37 cellular contexts compared by ENCODE assay signal in the genomic region with DNA sequence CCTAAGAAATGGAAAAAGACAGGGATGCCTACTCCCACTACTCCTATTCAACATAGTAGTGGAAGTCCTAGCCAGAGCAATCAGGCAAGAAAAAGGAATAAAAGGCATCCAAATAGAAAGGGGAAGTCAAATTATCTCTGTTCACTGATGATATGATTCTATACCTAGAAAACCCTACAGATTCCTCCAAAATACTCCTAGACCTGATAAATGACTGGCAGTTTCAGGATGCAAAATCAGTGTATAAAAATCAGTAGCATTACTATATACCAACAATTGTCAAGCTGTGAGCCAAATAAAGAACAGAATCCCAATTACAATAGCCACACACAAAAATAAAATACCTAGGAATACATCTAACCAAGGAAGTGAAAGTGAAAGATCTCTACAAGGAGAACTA. TPM values are rescaled to one million over a fixed set of nuclear protein-coding genes. Genes with fewer than 3 reads are reported as not detected.
"Had no signal": no experiment of that assay in that cellular context is flagged by ENCODE, and none has a peak within 500 bp of the region (broad histone marks: within the 10 kb centered on the region; RNA-seq: fewer than 3 reads in every experiment).

No MANE protein-coding gene starts in this region.

- H3K27ac Mint-ChIP-seq: activated B cell treated with CpG ODN at 0.5 μM for 24 hours; activated CD4-positive, alpha-beta memory T cell treated with anti-CD3 and anti-CD28 coated beads, Interleukin-2, amount 10 ng/mL, durations not matched to agents 7 days and 5 days; activated CD4-positive, alpha-beta T cell treated with anti-CD3 and anti-CD28 coated beads, Interleukin-2, amount 10 ng/mL, durations not matched to agents 7 days and 5 days; activated CD8-positive, alpha-beta memory T cell treated with anti-CD3 and anti-CD28 coated beads, Interleukin-2, amount 10 ng/mL, durations not matched to agents 7 days and 5 days; activated CD8-positive, alpha-beta T cell treated with anti-CD3 and anti-CD28 coated beads, Interleukin-2, amount 10 ng/mL, durations not matched to agents 7 days and 5 days; activated naive CD4-positive, alpha-beta T cell treated with anti-CD3 and anti-CD28 coated beads, Interleukin-2, amount 10 ng/mL, durations not matched to agents 7 days and 5 days; activated naive CD4-positive, alpha-beta T cell treated with anti-CD3 and anti-CD28 coated beads, Interleukin-2, amount 50 U/mL, for 24 hours; activated naive CD8-positive, alpha-beta T cell; activated T-cell treated with anti-CD3 and anti-CD28 coated beads, Interleukin-2, amount 50 U/mL, for 24 hours; activated T-helper 2 cell treated with anti-CD3 and anti-CD28 coated beads, Interferon-gamma antibody, Interleukin-2, Interleukin-4, amounts not matched to agents 10 μg/mL and 5 μg/mL and 100 μg/mL, durations not matched to agents 14 hours and 24 hours and 36 hours; brain; T-helper 1 cell treated with Interleukin-12 subunit alpha and Interleukin-12 subunit beta and Interleukin-4 antibody, amounts not matched to agents 30 μg/mL and 1 μg/mL, for 36 hours; T-helper 2 cell treated with Interferon-gamma antibody and Interleukin-4, amounts not matched to agents 5 μg/mL and 100 μg/mL, for 36 hours had no signal

- H3K4me3 ChIP-seq: ascending aorta, cardiac muscle cell, colonic mucosa had no signal

- H3K36me3 Mint-ChIP-seq: activated CD8-positive, alpha-beta memory T cell treated with anti-CD3 and anti-CD28 coated beads, Interleukin-2, amount 10 ng/mL, durations not matched to agents 7 days and 5 days; activated naive CD4-positive, alpha-beta T cell treated with anti-CD3 and anti-CD28 coated beads, Interleukin-2, amount 10 ng/mL, durations not matched to agents 7 days and 5 days; activated naive CD4-positive, alpha-beta T cell treated with anti-CD3 and anti-CD28 coated beads, Interleukin-2, amount 50 U/mL, for 24 hours; activated naive CD8-positive, alpha-beta T cell; brain had no signal

- H3K4me1 ChIP-seq: ascending aorta, colonic mucosa had no signal

- H3K9me3 Mint-ChIP-seq: activated CD4-positive, alpha-beta memory T cell treated with anti-CD3 and anti-CD28 coated beads, Interleukin-2, amount 10 ng/mL, durations not matched to agents 7 days and 5 days; activated CD4-positive, alpha-beta T cell treated with anti-CD3 and anti-CD28 coated beads, Interleukin-2, amount 10 ng/mL, durations not matched to agents 7 days and 5 days; activated naive CD4-positive, alpha-beta T cell treated with anti-CD3 and anti-CD28 coated beads, Interleukin-2, amount 10 ng/mL, durations not matched to agents 7 days and 5 days; activated naive CD4-positive, alpha-beta T cell treated with anti-CD3 and anti-CD28 coated beads, Interleukin-2, amount 50 U/mL, for 24 hours; activated T-cell treated with anti-CD3 and anti-CD28 coated beads, Interleukin-2, amount 50 U/mL, for 24 hours; activated T-helper 2 cell treated with anti-CD3 and anti-CD28 coated beads, Interferon-gamma antibody, Interleukin-2, Interleukin-4, amounts not matched to agents 10 μg/mL and 5 μg/mL and 100 μg/mL, durations not matched to agents 14 hours and 24 hours and 36 hours; brain; central memory CD8-positive, alpha-beta T cell; T-helper 1 cell treated with Interleukin-12 subunit alpha and Interleukin-12 subunit beta and Interleukin-4 antibody, amounts not matched to agents 30 μg/mL and 1 μg/mL, for 36 hours; T-helper 2 cell treated with Interferon-gamma antibody and Interleukin-4, amounts not matched to agents 5 μg/mL and 100 μg/mL, for 36 hours had no signal

- H3K4me3 Mint-ChIP-seq: activated B cell treated with CpG ODN at 0.5 μM for 24 hours; activated CD4-positive, alpha-beta memory T cell treated with anti-CD3 and anti-CD28 coated beads, Interleukin-2, amount 10 ng/mL, durations not matched to agents 7 days and 5 days; activated CD4-positive, alpha-beta T cell treated with anti-CD3 and anti-CD28 coated beads, Interleukin-2, amount 10 ng/mL, durations not matched to agents 7 days and 5 days; activated CD8-positive, alpha-beta memory T cell treated with anti-CD3 and anti-CD28 coated beads, Interleukin-2, amount 10 ng/mL, durations not matched to agents 7 days and 5 days; activated CD8-positive, alpha-beta T cell treated with anti-CD3 and anti-CD28 coated beads, Interleukin-2, amount 10 ng/mL, durations not matched to agents 7 days and 5 days; activated naive CD4-positive, alpha-beta T cell treated with anti-CD3 and anti-CD28 coated beads, Interleukin-2, amount 10 ng/mL, durations not matched to agents 7 days and 5 days; activated naive CD4-positive, alpha-beta T cell treated with anti-CD3 and anti-CD28 coated beads, Interleukin-2, amount 50 U/mL, for 24 hours; activated naive CD8-positive, alpha-beta T cell; activated T-cell treated with anti-CD3 and anti-CD28 coated beads, Interleukin-2, amount 50 U/mL, for 24 hours; brain; central memory CD8-positive, alpha-beta T cell; T-helper 1 cell treated with Interleukin-12 subunit alpha and Interleukin-12 subunit beta and Interleukin-4 antibody, amounts not matched to agents 30 μg/mL and 1 μg/mL, for 36 hours; T-helper 2 cell treated with Interferon-gamma antibody and Interleukin-4, amounts not matched to agents 5 μg/mL and 100 μg/mL, for 36 hours had no signal

- ATAC-seq: activated CD8-positive, alpha-beta memory T cell treated with anti-CD3 and anti-CD28 coated beads, Interleukin-2, amount 10 ng/mL, durations not matched to agents 7 days and 5 days; activated CD8-positive, alpha-beta T cell treated with anti-CD3 and anti-CD28 coated beads, Interleukin-2, amount 10 ng/mL, durations not matched to agents 7 days and 5 days had no signal

- H3K9me3 ChIP-seq: colonic mucosa had no signal

- H3K27me3 ChIP-seq: ascending aorta, cardiac muscle cell, colonic mucosa had no signal

- H3K27ac ChIP-seq: ascending aorta, cardiac muscle cell, colonic mucosa, VCaP had no signal

- FAIRE-seq: bronchial epithelial cell, TTC549 had no signal

- H3K36me3 ChIP-seq: ascending aorta, cardiac muscle cell, colonic mucosa had no signal

- H3K4me1 Mint-ChIP-seq: activated B cell treated with CpG ODN at 0.5 μM for 24 hours; activated CD4-positive, alpha-beta memory T cell treated with anti-CD3 and anti-CD28 coated beads, Interleukin-2, amount 10 ng/mL, durations not matched to agents 7 days and 5 days; activated CD4-positive, alpha-beta T cell treated with anti-CD3 and anti-CD28 coated beads, Interleukin-2, amount 10 ng/mL, durations not matched to agents 7 days and 5 days; activated CD8-positive, alpha-beta memory T cell treated with anti-CD3 and anti-CD28 coated beads, Interleukin-2, amount 10 ng/mL, durations not matched to agents 7 days and 5 days; activated naive CD4-positive, alpha-beta T cell treated with anti-CD3 and anti-CD28 coated beads, Interleukin-2, amount 10 ng/mL, durations not matched to agents 7 days and 5 days; activated naive CD4-positive, alpha-beta T cell treated with anti-CD3 and anti-CD28 coated beads, Interleukin-2, amount 50 U/mL, for 24 hours; brain; central memory CD8-positive, alpha-beta T cell had no signal

- DNase-seq: activated B cell treated with CpG ODN at 0.5 μM for 24 hours; activated CD4-positive, alpha-beta memory T cell treated with anti-CD3 and anti-CD28 coated beads, Interleukin-2, amount 10 ng/mL, durations not matched to agents 7 days and 5 days; activated CD4-positive, alpha-beta T cell treated with anti-CD3 and anti-CD28 coated beads for 4 hours; activated CD4-positive, alpha-beta T cell treated with anti-CD3 and anti-CD28 coated beads, Interleukin-2, amount 10 ng/mL, durations not matched to agents 7 days and 5 days; activated CD4-positive, alpha-beta T cell treated with anti-CD3 and anti-CD28 coated beads, Interleukin-2, amount 50 U/mL, for 48 hours; activated CD4-positive, CD25-positive, alpha-beta regulatory T cell treated with anti-CD3 and anti-CD28 coated beads, Interleukin-2, amount 50 U/mL, for 72 hours; activated CD8-positive, alpha-beta memory T cell treated with anti-CD3 and anti-CD28 coated beads for 24 hours; activated CD8-positive, alpha-beta memory T cell treated with anti-CD3 and anti-CD28 coated beads, Interleukin-2, amount 10 ng/mL, durations not matched to agents 7 days and 5 days; activated CD8-positive, alpha-beta memory T cell treated with anti-CD3 and anti-CD28 coated beads, Interleukin-2, amount 50 U/mL, for 48 hours; activated CD8-positive, alpha-beta T cell treated with anti-CD3 and anti-CD28 coated beads, Interleukin-2, amount 10 ng/mL, durations not matched to agents 7 days and 5 days; activated effector memory CD4-positive, alpha-beta T cell treated with Interleukin-2 at 50 U/mL for 16 hours; activated gamma-delta T cell; activated naive CD4-positive, alpha-beta T cell treated with anti-CD3 and anti-CD28 coated beads, Interleukin-2, amount 10 ng/mL, durations not matched to agents 7 days and 5 days; activated naive CD4-positive, alpha-beta T cell treated with Interleukin-2 at 50 U/mL for 16 hours; activated T-cell treated with anti-CD3 and anti-CD28 coated beads, Interleukin-2, amount 50 U/mL, for 24 hours; activated T-cell treated with anti-CD3 and anti-CD28 coated beads, Interleukin-2, amount 50 U/mL, for 48 hours; amygdala; anterior cingulate cortex; caudate nucleus; cerebellar nuclear complex; colonic mucosa; T-helper 1 cell; T-helper 2 cell; T-helper 9 cell had no signal

- H3K27me3 Mint-ChIP-seq: activated naive CD4-positive, alpha-beta T cell treated with anti-CD3 and anti-CD28 coated beads, Interleukin-2, amount 50 U/mL, for 24 hours had no signal

RNA-seq across cellular contexts. Expression of a gene that starts 1.3 kb away (rescaled TPM):
- total RNA-seq: activated B cell treated with CpG ODN at 0.5 μM for 24 hours; activated CD4-positive, alpha-beta T cell treated with anti-CD3 and anti-CD28 coated beads, Interleukin-2, amount 10 ng/mL, durations not matched to agents 7 days and 5 days; activated CD8-positive, alpha-beta T cell treated with anti-CD3 and anti-CD28 coated beads, Interleukin-2, amount 10 ng/mL, durations not matched to agents 7 days and 5 days; ascending aorta; bronchial epithelial cell; chondrocyte; colonic mucosa had no signal
- polyA plus RNA-seq: cardiac muscle cell had no signal

RNA-seq across cellular contexts. Expression of a gene that starts 11.3 kb away (rescaled TPM):
- total RNA-seq: activated CD4-positive, alpha-beta T cell treated with anti-CD3 and anti-CD28 coated beads, Interleukin-2, amount 10 ng/mL, durations not matched to agents 7 days and 5 days; activated CD8-positive, alpha-beta memory T cell treated with anti-CD3 and anti-CD28 coated beads, Interleukin-2, amount 10 ng/mL, durations not matched to agents 7 days and 5 days; activated CD8-positive, alpha-beta T cell treated with anti-CD3 and anti-CD28 coated beads, Interleukin-2, amount 10 ng/mL, durations not matched to agents 7 days and 5 days; ascending aorta; bronchial epithelial cell; chondrocyte had no signal
- polyA plus RNA-seq: cardiac muscle cell had no signal

RNA-seq across cellular contexts. Expression of a gene that starts 21.8 kb away (rescaled TPM):
- total RNA-seq: activated CD4-positive, alpha-beta memory T cell treated with anti-CD3 and anti-CD28 coated beads, Interleukin-2, amount 10 ng/mL, durations not matched to agents 7 days and 5 days; activated CD4-positive, alpha-beta T cell treated with anti-CD3 and anti-CD28 coated beads, Interleukin-2, amount 10 ng/mL, durations not matched to agents 7 days and 5 days; activated CD8-positive, alpha-beta memory T cell treated with anti-CD3 and anti-CD28 coated beads, Interleukin-2, amount 10 ng/mL, durations not matched to agents 7 days and 5 days; activated CD8-positive, alpha-beta T cell treated with anti-CD3 and anti-CD28 coated beads, Interleukin-2, amount 10 ng/mL, durations not matched to agents 7 days and 5 days; ascending aorta; bronchial epithelial cell; cardiac muscle cell; chondrocyte; colonic mucosa had no signal

RNA-seq across cellular contexts. Expression of a gene that starts 40.5 kb away (rescaled TPM):
- total RNA-seq: chondrocyte had no signal
- polyA plus RNA-seq: cardiac muscle cell had no signal
